Comparison of ENCODE assay signal across 1 cellular context in genomic region chr11:67372993-67373915, GRCh38.
TF ChIP-seq lines count a peak whose summit lies in the region.

CLCF1 (minus strand) TSS chr11:67373598; CDS start chr11:67373539, 59 bp downstream.

TF ChIP-seq in HEK293, 187 proteins besides CTCF, POLR2A, EP300 and RAD21 (continued from another document):
- TF ChIP-seq, protein P1, sequence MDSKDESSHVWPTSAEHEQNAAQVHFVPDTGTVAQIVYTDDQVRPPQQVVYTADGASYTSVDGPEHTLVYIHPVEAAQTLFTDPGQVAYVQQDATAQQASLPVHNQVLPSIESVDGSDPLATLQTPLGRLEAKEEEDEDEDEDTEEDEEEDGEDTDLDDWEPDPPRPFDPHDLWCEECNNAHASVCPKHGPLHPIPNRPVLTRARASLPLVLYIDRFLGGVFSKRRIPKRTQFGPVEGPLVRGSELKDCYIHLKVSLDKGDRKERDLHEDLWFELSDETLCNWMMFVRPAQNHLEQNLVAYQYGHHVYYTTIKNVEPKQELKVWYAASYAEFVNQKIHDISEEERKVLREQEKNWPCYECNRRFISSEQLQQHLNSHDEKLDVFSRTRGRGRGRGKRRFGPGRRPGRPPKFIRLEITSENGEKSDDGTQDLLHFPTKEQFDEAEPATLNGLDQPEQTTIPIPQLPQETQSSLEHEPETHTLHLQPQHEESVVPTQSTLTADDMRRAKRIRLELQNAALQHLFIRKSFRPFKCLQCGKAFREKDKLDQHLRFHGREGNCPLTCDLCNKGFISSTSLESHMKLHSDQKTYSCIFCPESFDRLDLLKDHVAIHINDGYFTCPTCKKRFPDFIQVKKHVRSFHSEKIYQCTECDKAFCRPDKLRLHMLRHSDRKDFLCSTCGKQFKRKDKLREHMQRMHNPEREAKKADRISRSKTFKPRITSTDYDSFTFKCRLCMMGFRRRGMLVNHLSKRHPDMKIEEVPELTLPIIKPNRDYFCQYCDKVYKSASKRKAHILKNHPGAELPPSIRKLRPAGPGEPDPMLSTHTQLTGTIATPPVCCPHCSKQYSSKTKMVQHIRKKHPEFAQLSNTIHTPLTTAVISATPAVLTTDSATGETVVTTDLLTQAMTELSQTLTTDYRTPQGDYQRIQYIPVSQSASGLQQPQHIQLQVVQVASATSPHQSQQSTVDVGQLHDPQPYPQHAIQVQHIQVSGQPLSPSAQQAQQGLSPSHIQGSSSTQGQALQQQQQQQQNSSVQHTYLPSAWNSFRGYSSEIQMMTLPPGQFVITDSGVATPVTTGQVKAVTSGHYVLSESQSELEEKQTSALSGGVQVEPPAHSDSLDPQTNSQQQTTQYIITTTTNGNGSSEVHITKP (tag by site-specific recombination; IDR thresholded peaks at IDR 0.05) = no peak
- TF ChIP-seq PATZ1 (tag by site-specific recombination; IDR thresholded peaks at IDR 0.05) (peak; percentile 35), YY2 (tag by site-specific recombination; IDR thresholded peaks at IDR 0.05) (no peak), SP2 (tag by site-specific recombination; IDR thresholded peaks at IDR 0.05) (peak; percentile 34; the same call in 1 of the 2 replicates), ZNF2 (tag by site-specific recombination; IDR thresholded peaks at IDR 0.05) (no peak), ZNF398 (tag by site-specific recombination; IDR thresholded peaks at IDR 0.05) (peak; percentile 94)
TF ChIP-seq in HEK293: peak in this region for 12.
